Comparison of ENCODE assay signal across 8 cellular contexts in genomic region chr17:76382803-76383644, GRCh38.
A peak's percentile ranks its signal among the peaks of the same experiment; 100 is the strongest.
DNase-seq lines count a peak whose midpoint lies in the region; ATAC-seq and TF ChIP-seq lines count a peak whose summit lies in the region.

No MANE protein-coding gene starts in this region.

- H3K9ac ChIP-seq in BLaER1 treated with 17β-estradiol and CSF1 and Interleukin-3, amounts not matched to agents 10 nM and 100 nM: peak overlapping the region; percentile 65 to 83 (median 78); a peak in 20 of 22 replicates
- peak overlapping the region; percentile 33; the same call in 1 of the 2 replicates for H3K9ac ChIP-seq in iPS-20b (ENCODE audit: low read depth, low read length)

- TF ChIP-seq CTCF in astrocyte of the cerebellum (IDR thresholded peaks at IDR 0.05; ENCODE audit: low read depth, low read length, missing control alignments): no peak

- in situ Hi-C loops in HAP-1 (cut with MboI; ENCODE audit: low sequenced_read_pairs): no loop called here
- in situ Hi-C loops in astrocyte of the cerebellum (cut with HindIII; ENCODE audit: low sequenced_read_pairs): no loop called here

- peak overlapping the region; percentile 89 to 100 (median 99) for H3K4me2 ChIP-seq in BLaER1 treated with 17β-estradiol and CSF1 and Interleukin-3, amounts not matched to agents 10 nM and 100 nM

- ATAC-seq in SK-N-SH treated with all-trans-retinoic acid at 6 μM for 48 hours: peak; percentile 33
- ATAC-seq in GM18858 (IDR thresholded peaks at IDR 0.05; ENCODE audit: unreplicated experiment): no peak
- no peak for ATAC-seq in HG02763 (IDR thresholded peaks at IDR 0.05; ENCODE audit: unreplicated experiment)

- peaks cover 17 to 79% (median 60%) of the 10 kb centered on the region in 11 experiments for H3K27me3 ChIP-seq in BLaER1 treated with 17β-estradiol and CSF1 and Interleukin-3, amounts not matched to agents 10 nM and 100 nM
- peaks cover 12% of the 10 kb centered on the region for H3K27me3 ChIP-seq in HAP-1 (ENCODE audit: low read depth)
- H3K27me3 ChIP-seq in iPS-20b (ENCODE audit: insufficient read depth, low read length): peaks cover 62% of the 10 kb centered on the region

- DNase-seq in HAP-1 (ENCODE audit: low spot score in 2 of 2) (peak; percentile 42 to 69), astrocyte of the cerebellum (ENCODE audit: low read depth) (no peak)
- peak; percentile 85 for DNase-seq in stimulated activated CD4-positive, alpha-beta T cell treated with anti-CD3 and anti-CD28 coated beads, Interleukin-15, amount 100 ng/mL, for 24 hours

- peaks cover 0 to 46% (median 29%) of the 10 kb centered on the region in 11 experiments; a peak in 18 of 22 replicates for H4K20me1 ChIP-seq in BLaER1 treated with 17β-estradiol and CSF1 and Interleukin-3, amounts not matched to agents 10 nM and 100 nM

- H3K36me3 ChIP-seq in BLaER1 treated with 17β-estradiol and CSF1 and Interleukin-3, amounts not matched to agents 10 nM and 100 nM: no peaks in the 10 kb centered on the region
- H3K36me3 ChIP-seq in HAP-1 (replicated peaks) (no peaks in the 10 kb centered on the region; the same call in 1 of the 2 replicates), iPS-20b (ENCODE audit: insufficient read depth, low read depth, low read length) (no peaks in the 10 kb centered on the region)

- no peaks in the 10 kb centered on the region for H3K9me3 ChIP-seq in BLaER1 treated with 17β-estradiol and CSF1 and Interleukin-3, amounts not matched to agents 10 nM and 100 nM (replicated peaks in 1 of 11)
- no peaks in the 10 kb centered on the region for H3K9me3 ChIP-seq in HAP-1
- no peaks in the 10 kb centered on the region for H3K9me3 ChIP-seq in iPS-20b (ENCODE audit: insufficient read depth, low read depth, low read length)

- peak overlapping the region in 10 of 11 experiments; percentile 39 to 83 (median 78); a peak in 16 of 22 replicates for H3K27ac ChIP-seq in BLaER1 treated with 17β-estradiol and CSF1 and Interleukin-3, amounts not matched to agents 10 nM and 100 nM
- H3K27ac ChIP-seq in iPS-20b (ENCODE audit: low read length): no peak overlapping the region

- H3K4me3 ChIP-seq in BLaER1 treated with 17β-estradiol and CSF1 and Interleukin-3, amounts not matched to agents 10 nM and 100 nM: peak overlapping the region; percentile 58 to 77 (median 66)
- H3K4me3 ChIP-seq in HAP-1: peak overlapping the region; percentile 40
- H3K4me3 ChIP-seq in astrocyte of the cerebellum (ENCODE audit: low read depth, low read length): peak overlapping the region; percentile 60
- peak overlapping the region; percentile 74 for H3K4me3 ChIP-seq in iPS-20b (ENCODE audit: low read length)

- H3K4me1 ChIP-seq in BLaER1 treated with 17β-estradiol and CSF1 and Interleukin-3, amounts not matched to agents 10 nM and 100 nM: peaks cover 39 to 73% (median 64%) of the 10 kb centered on the region in 10 experiments
- H3K4me1 ChIP-seq in HAP-1 (peaks cover 14% of the 10 kb centered on the region), iPS-20b (ENCODE audit: insufficient read depth, low read length) (peaks cover 2% of the 10 kb centered on the region; the same call in 1 of the 2 replicates)

TF ChIP-seq in SK-N-SH treated with all-trans-retinoic acid at 6 μM for 48 hours, 23 proteins besides CTCF, POLR2A, EP300 and RAD21:
- no peak for TF ChIP-seq SNAI2 (CRISPR knock-in tag; IDR thresholded peaks at IDR 0.05)
- TF ChIP-seq POU6F1 (CRISPR knock-in tag; IDR thresholded peaks at IDR 0.05; ENCODE audit: borderline replicate concordance, low read depth): no peak
- no peak for TF ChIP-seq GLIS3 (CRISPR knock-in tag; IDR thresholded peaks at IDR 0.05)
- no peak for TF ChIP-seq CSDC2 (CRISPR knock-in tag; IDR thresholded peaks at IDR 0.05)
- no peak for TF ChIP-seq OSR1 (CRISPR knock-in tag; IDR thresholded peaks at IDR 0.05)
- TF ChIP-seq, protein P1, sequence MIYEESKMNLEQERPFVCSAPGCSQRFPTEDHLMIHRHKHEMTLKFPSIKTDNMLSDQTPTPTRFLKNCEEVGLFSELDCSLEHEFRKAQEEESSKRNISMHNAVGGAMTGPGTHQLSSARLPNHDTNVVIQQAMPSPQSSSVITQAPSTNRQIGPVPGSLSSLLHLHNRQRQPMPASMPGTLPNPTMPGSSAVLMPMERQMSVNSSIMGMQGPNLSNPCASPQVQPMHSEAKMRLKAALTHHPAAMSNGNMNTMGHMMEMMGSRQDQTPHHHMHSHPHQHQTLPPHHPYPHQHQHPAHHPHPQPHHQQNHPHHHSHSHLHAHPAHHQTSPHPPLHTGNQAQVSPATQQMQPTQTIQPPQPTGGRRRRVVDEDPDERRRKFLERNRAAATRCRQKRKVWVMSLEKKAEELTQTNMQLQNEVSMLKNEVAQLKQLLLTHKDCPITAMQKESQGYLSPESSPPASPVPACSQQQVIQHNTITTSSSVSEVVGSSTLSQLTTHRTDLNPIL (CRISPR knock-in tag; IDR thresholded peaks at IDR 0.05; ENCODE audit: low read depth): no peak
- TF ChIP-seq ZNF565 (CRISPR knock-in tag; conservative IDR thresholded peaks at IDR 0.05; ENCODE audit: low read depth): no peak
- TF ChIP-seq PPARA (CRISPR knock-in tag; IDR thresholded peaks at IDR 0.05; ENCODE audit: borderline replicate concordance): no peak
- TF ChIP-seq ISL1 (CRISPR knock-in tag; IDR thresholded peaks at IDR 0.05): no peak
- no peak for TF ChIP-seq ARNTL (CRISPR knock-in tag; IDR thresholded peaks at IDR 0.05; ENCODE audit: borderline replicate concordance, low read depth)
- no peak for TF ChIP-seq ESRRG (CRISPR knock-in tag; IDR thresholded peaks at IDR 0.05)
- no peak for TF ChIP-seq TOX (CRISPR knock-in tag; IDR thresholded peaks at IDR 0.05; ENCODE audit: borderline replicate concordance)
- no peak for TF ChIP-seq RARB (CRISPR knock-in tag; IDR thresholded peaks at IDR 0.05)
- no peak for TF ChIP-seq CSRNP3 (CRISPR knock-in tag; IDR thresholded peaks at IDR 0.05)
- no peak for TF ChIP-seq TSHZ2 (CRISPR knock-in tag; IDR thresholded peaks at IDR 0.05)
- TF ChIP-seq ZNF70 (CRISPR knock-in tag; IDR thresholded peaks at IDR 0.05): no peak
